In the genomic region with DNA sequence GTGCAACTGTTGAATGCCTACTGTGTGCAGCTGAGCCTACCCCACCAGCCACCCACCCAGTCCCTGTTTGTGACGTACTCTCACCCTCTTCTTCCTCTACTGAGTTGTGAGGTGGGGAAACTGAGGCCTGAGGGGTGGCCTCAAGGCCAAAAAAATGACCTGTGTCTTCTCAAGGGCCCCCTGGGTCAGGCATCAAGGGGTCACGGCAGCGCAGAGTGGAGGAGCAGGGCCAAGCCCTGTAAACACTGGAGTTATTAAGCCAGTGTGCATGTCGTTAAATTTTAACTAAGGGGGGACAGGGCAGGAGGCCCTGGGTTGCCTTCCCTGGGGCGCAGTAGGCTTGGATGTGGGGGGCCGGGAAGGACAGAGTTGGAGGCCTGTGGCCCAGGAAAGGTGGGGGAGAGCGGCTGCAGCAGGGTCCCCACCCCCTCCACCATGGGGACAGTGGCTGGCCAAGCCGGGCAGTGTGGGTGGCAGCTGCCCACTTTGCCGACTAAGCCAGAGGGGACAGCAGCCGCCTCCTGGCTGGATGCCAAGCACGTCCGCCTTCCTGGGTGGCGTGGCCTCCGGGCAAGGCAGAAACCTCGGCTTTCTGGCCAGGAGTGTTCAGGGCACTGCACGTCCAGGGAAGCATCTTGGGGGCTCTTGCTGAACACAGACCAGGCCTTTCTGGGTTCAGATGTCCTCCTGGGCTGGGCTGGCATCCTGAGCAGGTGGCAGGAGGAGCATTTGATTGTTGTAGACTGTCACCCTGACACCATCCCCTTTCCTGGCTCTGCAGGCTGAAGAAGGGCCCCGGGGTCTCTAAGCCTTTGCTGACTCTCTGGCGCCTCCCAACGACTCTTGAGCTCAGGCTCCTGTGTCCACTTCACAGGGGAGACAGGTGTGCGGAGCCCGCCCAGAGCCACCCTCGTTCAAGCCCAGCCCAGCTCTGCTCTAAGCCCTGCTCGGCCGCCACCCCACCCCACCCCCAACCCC, we compare ENCODE assay signal across 9 cellular contexts. TPM values are rescaled to one million over a fixed set of nuclear protein-coding genes. Genes with fewer than 3 reads are reported as not detected.
A peak's percentile ranks its signal among the peaks of the same experiment; 100 is the strongest.
DNase-seq lines count a peak whose midpoint lies in the region; ATAC-seq and TF ChIP-seq lines count a peak whose summit lies in the region.
"Had no signal": no experiment of that assay in that cellular context is flagged by ENCODE, and none has a peak within 500 bp of the region (broad histone marks: within the 10 kb centered on the region; RNA-seq: fewer than 3 reads in every experiment).

No MANE protein-coding gene starts in this region.

- no peak for DNase-seq in AG09309 (ENCODE audit: low read depth)
- peak; percentile 86 for DNase-seq in NCI-H2196 (lab: John Stamatoyannopoulos, UW; ENCODE audit: unreplicated experiment)
- DNase-seq in amygdala (lab: John Stamatoyannopoulos, UW), result peak in 41 of 56 donors; percentile 3 to 68 (median 38)
- DNase-seq in activated gamma-delta T cell (lab: John Stamatoyannopoulos, UW), result no peak
- no peak for DNase-seq in activated CD4-positive, CD25-positive, alpha-beta regulatory T cell treated with anti-CD3 and anti-CD28 coated beads, Interleukin-2, amount 50 U/mL, for 72 hours

- WGBS in liver, result 34% methylated on average over 24 of the region's 24 CpGs

- no peaks in the 10 kb centered on the region for H3K36me3 ChIP-seq in liver (ENCODE audit: control insufficient read depth in 4 of 4, insufficient read depth in 3 of 4, low read depth in 1 of 4, low read length in 3 of 4)

- no peak overlapping the region for H3K4me3 ChIP-seq in AG09309 (ENCODE audit: control insufficient read depth, low read depth, low read length)
- no peak overlapping the region for H3K4me3 ChIP-seq in liver (ENCODE audit: low read depth in 1 of 3, low read length in 3 of 3)

- peaks cover 5 to 16% (median 12%) of the 10 kb centered on the region in 4 donors for H3K4me1 ChIP-seq in liver (ENCODE audit: control insufficient read depth in 4 of 4, insufficient read depth in 4 of 4, low read length in 3 of 4)

- H3K27ac ChIP-seq in liver (ENCODE audit: low read depth in 1 of 2, low read length in 2 of 2), result no peak overlapping the region
- H3K27ac ChIP-seq: epithelial cell of prostate had no signal

- TF ChIP-seq CTCF in AG09309 (IDR thresholded peaks at IDR 0.05; ENCODE audit: control insufficient read depth, insufficient read depth, low read depth, low read length, missing control alignments) (peak; percentile 35), GM12874 (IDR thresholded peaks at IDR 0.05; ENCODE audit: insufficient read depth, low read depth, low read length) (peak; percentile 61), liver (IDR thresholded peaks at IDR 0.05; ENCODE audit: low read depth, low read length, missing input control) (no peak)

- peak in 1 of 2 donors; percentile 28 for TF ChIP-seq RAD21 in liver (IDR thresholded peaks at IDR 0.05)

- no peaks in the 10 kb centered on the region for H3K9me3 ChIP-seq in liver (ENCODE audit: control insufficient read depth in 4 of 4, low read length in 3 of 4)

- H3K27me3 ChIP-seq in liver (ENCODE audit: control insufficient read depth in 4 of 4, insufficient read depth in 4 of 4, low read length in 3 of 4), result no peaks in the 10 kb centered on the region

- no peak for ATAC-seq in GM18517 (IDR thresholded peaks at IDR 0.05; ENCODE audit: unreplicated experiment)

- H3K9ac ChIP-seq in liver (ENCODE audit: low read depth in 1 of 2, low read length in 2 of 2), result no peak overlapping the region

TF ChIP-seq in liver, 16 proteins besides CTCF, POLR2A, EP300 and RAD21:
- TF ChIP-seq HNF4A (conservative IDR thresholded peaks at IDR 0.05), result peak in 1 of 2 donors; percentile 3
- TF ChIP-seq NR2F2 (IDR thresholded peaks at IDR 0.05), result no peak
- peak; percentile 17 for TF ChIP-seq SP1 (IDR thresholded peaks at IDR 0.05)
- TF ChIP-seq RXRA (IDR thresholded peaks at IDR 0.05), result peak; percentile 36 to 51
TF ChIP-seq in liver: peak in this region for 3.

RNA-seq across cellular contexts. Expression of gene SLC29A4, which starts 1.9 kb away (rescaled TPM):
- 10 to 100 TPM in 1 of 2 donors, 1 to 10 TPM in 1; 2.8 to 13.9 TPM for total RNA-seq in liver
- 1 to 10 TPM; 1.7 to 5.0 TPM for polyA plus RNA-seq in liver

Comparison
In these comparisons a context has a peak if more than half of its experiments do, and no peak if none do; other contexts are left out.
1. DNase-seq: peak in NCI-H2196 (single experiment) and amygdala (41 of 56); none in AG09309 (single experiment), activated gamma-delta T cell (single experiment) and activated CD4-positive, CD25-positive, alpha-beta regulatory T cell treated with anti-CD3 and anti-CD28 coated beads, Interleukin-2, amount 50 U/mL, for 72 hours (single experiment).